In genomic region chr22:43812149-43812842, GRCh38 we compare ENCODE assay signal across 8 cellular contexts. TPM values are rescaled to one million over a fixed set of nuclear protein-coding genes. Genes with fewer than 3 reads are reported as not detected.
DNase-seq lines count a peak whose midpoint lies in the region; ATAC-seq and TF ChIP-seq lines count a peak whose summit lies in the region.

A gene with protein sequence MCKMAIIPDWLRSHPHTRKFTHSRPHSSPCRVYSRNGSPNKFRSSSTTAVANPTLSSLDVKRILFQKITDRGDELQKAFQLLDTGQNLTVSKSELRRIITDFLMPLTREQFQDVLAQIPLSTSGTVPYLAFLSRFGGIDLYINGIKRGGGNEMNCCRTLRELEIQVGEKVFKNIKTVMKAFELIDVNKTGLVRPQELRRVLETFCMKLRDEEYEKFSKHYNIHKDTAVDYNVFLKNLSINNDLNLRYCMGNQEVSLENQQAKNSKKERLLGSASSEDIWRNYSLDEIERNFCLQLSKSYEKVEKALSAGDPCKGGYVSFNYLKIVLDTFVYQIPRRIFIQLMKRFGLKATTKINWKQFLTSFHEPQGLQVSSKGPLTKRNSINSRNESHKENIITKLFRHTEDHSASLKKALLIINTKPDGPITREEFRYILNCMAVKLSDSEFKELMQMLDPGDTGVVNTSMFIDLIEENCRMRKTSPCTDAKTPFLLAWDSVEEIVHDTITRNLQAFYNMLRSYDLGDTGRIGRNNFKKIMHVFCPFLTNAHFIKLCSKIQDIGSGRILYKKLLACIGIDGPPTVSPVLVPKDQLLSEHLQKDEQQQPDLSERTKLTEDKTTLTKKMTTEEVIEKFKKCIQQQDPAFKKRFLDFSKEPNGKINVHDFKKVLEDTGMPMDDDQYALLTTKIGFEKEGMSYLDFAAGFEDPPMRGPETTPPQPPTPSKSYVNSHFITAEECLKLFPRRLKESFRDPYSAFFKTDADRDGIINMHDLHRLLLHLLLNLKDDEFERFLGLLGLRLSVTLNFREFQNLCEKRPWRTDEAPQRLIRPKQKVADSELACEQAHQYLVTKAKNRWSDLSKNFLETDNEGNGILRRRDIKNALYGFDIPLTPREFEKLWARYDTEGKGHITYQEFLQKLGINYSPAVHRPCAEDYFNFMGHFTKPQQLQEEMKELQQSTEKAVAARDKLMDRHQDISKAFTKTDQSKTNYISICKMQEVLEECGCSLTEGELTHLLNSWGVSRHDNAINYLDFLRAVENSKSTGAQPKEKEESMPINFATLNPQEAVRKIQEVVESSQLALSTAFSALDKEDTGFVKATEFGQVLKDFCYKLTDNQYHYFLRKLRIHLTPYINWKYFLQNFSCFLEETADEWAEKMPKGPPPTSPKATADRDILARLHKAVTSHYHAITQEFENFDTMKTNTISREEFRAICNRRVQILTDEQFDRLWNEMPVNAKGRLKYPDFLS (N-terminal part only) (minus strand): TSS chr22:43812305. CDS start chr22:43782318, 29,987 bp downstream.

- H2AFZ ChIP-seq in hepatocyte = peak within 1 kb of the TSS; percentile 76

- no peak for TF ChIP-seq CTCF in GM12864 (IDR thresholded peaks at IDR 0.05; ENCODE audit: low read depth, low read length, missing control alignments)
- TF ChIP-seq CTCF in astrocyte of the cerebellum (IDR thresholded peaks at IDR 0.05; ENCODE audit: low read depth, low read length, missing control alignments) = no peak
- TF ChIP-seq CTCF in hepatocyte (IDR thresholded peaks at IDR 0.05; ENCODE audit: poor library complexity) = no peak

- intact Hi-C loops in aorta (cut with DNase I) = loop anchor here in 1 of 2 donors (10.0 kb wide), 1 partner anchor 143 kb away; the partner anchor contains the start of gene SAMM50

- H4K20me1 ChIP-seq in hepatocyte (ENCODE audit: insufficient read depth, poor library complexity, severe bottlenecking) = no peaks in the 10 kb centered on the region

- in situ Hi-C loops in astrocyte of the cerebellum (cut with HindIII; ENCODE audit: low sequenced_read_pairs) = no loop called here

- peaks cover 10% of the 10 kb centered on the region for H3K79me2 ChIP-seq in hepatocyte

- H3K4me1 ChIP-seq in hepatocyte (ENCODE audit: insufficient read depth) (peaks cover 11% of the 10 kb centered on the region), aorta (ENCODE audit: control insufficient read depth in 1 of 2, insufficient read depth in 2 of 2, low read length in 2 of 2) (peaks cover 0 to 1% of the 10 kb centered on the region in 2 donors)

- DNase-seq in GM12864 (ENCODE audit: low read depth) (peak; percentile 67), NCI-H187 treated with DMSO at 0.1 percent for 48 hours (lab: John Stamatoyannopoulos, UW) (peak; percentile 72), T-helper 22 cell (ENCODE audit: low read depth) (peak; percentile 81), astrocyte of the cerebellum (ENCODE audit: low read depth) (peak; percentile 78), hepatocyte (ENCODE audit: low spot score) (peak; percentile 97), renal cortical epithelial cell (ENCODE audit: low read depth) (peak; percentile 82), aorta (peak; percentile 95 to 96)

- ATAC-seq in HG02798 (IDR thresholded peaks at IDR 0.05; ENCODE audit: poor library complexity, unreplicated experiment) = peak; percentile 93
- ATAC-seq in aorta (ENCODE audit: low FRiP score) = peak; percentile 97

- H3K36me3 ChIP-seq in hepatocyte (replicated peaks; ENCODE audit: insufficient read depth, low read depth) = no peaks in the 10 kb centered on the region
- no peaks in the 10 kb centered on the region for H3K36me3 ChIP-seq in aorta (ENCODE audit: control insufficient read depth in 1 of 2, insufficient read depth in 2 of 2, low read length in 1 of 2)

- WGBS in hepatocyte (ENCODE audit: low lambda C conversion rate, missing lambda C conversion rate) = 2% methylated on average over 53 of the region's 55 CpGs
- 1% methylated on average over 55 of the region's 55 CpGs for WGBS in aorta, 2 donors

- H3K27ac ChIP-seq in hepatocyte (peak within 1 kb of the TSS; percentile 80), aorta (ENCODE audit: low read depth in 1 of 2, low read length in 2 of 2) (peak within 1 kb of the TSS in 1 of 2 donors; percentile 47)

- H3K27me3 ChIP-seq in hepatocyte = no peaks in the 10 kb centered on the region
- H3K27me3 ChIP-seq in aorta (ENCODE audit: control insufficient read depth in 1 of 2, insufficient read depth in 2 of 2, low read length in 1 of 2) = no peaks in the 10 kb centered on the region

- peak within 1 kb of the TSS; percentile 90 for H3K4me2 ChIP-seq in hepatocyte

- H3K9me3 ChIP-seq in hepatocyte (ENCODE audit: low read depth) (no peaks in the 10 kb centered on the region), aorta (ENCODE audit: control insufficient read depth, low read length) (peaks cover 1% of the 10 kb centered on the region)

- H3K4me3 ChIP-seq in GM12864 (ENCODE audit: low read depth, low read length) (peak within 1 kb of the TSS; percentile 99), astrocyte of the cerebellum (ENCODE audit: low read depth, low read length) (peak within 1 kb of the TSS; percentile 58), hepatocyte (peak within 1 kb of the TSS; percentile 62), aorta (ENCODE audit: low read length in 2 of 2) (peak within 1 kb of the TSS; percentile 63 to 88)

- H3K9me2 ChIP-seq in hepatocyte (replicated peaks; ENCODE audit: insufficient read depth) = no peaks in the 10 kb centered on the region

RNA-seq across cellular contexts. Expression of the gene that starts here (rescaled TPM):
- total RNA-seq in hepatocyte (1.0 and 2.1 TPM in 2 replicates), renal cortical epithelial cell (0.69 and 8.4 TPM in 2 replicates), aorta (1 to 10 TPM; 1.5 to 2.6 TPM)
- polyA plus RNA-seq in hepatocyte (0.59 and 2.7 TPM in 2 replicates), aorta (1 to 10 TPM in 1 of 2 donors, under 1 TPM in 1; 0.88 to 2.1 TPM)
